In the genomic region with DNA sequence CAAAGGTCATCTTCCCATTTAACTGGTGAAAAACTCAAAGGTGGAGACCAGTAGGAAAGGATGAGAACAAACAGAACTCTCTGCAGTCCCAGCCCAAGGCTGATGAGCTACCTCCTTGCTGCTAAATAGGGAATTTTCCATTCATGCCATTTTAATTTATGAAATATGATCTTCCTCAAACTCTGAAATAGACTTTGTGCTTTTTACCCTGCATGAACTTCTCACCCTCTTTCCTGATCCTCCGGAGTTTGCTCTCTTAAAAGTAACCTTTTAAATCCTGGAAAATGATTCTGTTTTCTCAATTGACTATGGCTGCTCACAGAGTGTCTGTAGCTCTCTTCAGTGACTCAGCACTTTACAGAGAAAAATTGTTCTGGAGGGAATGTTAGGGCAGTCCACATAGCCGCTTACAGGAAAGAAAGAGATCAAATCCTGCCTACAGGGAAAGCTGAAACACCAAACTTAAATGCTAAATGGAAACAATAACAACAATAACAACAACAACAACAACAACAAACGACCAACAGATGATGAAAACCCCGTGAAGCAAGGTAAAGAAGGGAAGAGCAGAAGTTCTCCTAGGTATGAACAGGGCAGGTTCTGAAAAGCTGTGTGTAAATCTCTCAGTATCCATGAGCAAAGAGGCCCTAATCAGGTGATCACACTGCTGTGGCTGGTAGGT, we compare ENCODE assay signal across 1 cellular context.
A peak's percentile ranks its signal among the peaks of the same experiment; 100 is the strongest.
TF ChIP-seq lines count a peak whose summit lies in the region.

No MANE protein-coding gene starts in this region.

TF ChIP-seq in HepG2, 621 proteins besides CTCF, POLR2A, EP300 and RAD21 (continued from another document and continues in another):
- TF ChIP-seq, protein P1, sequence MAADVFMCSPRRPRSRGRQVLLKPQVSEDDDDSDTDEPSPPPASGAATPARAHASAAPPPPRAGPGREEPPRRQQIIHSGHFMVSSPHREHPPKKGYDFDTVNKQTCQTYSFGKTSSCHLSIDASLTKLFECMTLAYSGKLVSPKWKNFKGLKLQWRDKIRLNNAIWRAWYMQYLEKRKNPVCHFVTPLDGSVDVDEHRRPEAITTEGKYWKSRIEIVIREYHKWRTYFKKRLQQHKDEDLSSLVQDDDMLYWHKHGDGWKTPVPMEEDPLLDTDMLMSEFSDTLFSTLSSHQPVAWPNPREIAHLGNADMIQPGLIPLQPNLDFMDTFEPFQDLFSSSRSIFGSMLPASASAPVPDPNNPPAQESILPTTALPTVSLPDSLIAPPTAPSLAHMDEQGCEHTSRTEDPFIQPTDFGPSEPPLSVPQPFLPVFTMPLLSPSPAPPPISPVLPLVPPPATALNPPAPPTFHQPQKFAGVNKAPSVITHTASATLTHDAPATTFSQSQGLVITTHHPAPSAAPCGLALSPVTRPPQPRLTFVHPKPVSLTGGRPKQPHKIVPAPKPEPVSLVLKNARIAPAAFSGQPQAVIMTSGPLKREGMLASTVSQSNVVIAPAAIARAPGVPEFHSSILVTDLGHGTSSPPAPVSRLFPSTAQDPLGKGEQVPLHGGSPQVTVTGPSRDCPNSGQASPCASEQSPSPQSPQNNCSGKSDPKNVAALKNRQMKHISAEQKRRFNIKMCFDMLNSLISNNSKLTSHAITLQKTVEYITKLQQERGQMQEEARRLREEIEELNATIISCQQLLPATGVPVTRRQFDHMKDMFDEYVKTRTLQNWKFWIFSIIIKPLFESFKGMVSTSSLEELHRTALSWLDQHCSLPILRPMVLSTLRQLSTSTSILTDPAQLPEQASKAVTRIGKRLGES (CRISPR knock-in tag; IDR thresholded peaks at IDR 0.05; ENCODE audit: borderline replicate concordance), result no peak
- TF ChIP-seq SNAPC2 (CRISPR knock-in tag; IDR thresholded peaks at IDR 0.05) (peak; percentile 64; the same call in 1 of the 2 replicates), GATAD1 (CRISPR knock-in tag; IDR thresholded peaks at IDR 0.05) (0 out of 2 replicates have a peak, but pooled peaks have one; percentile 27), ZBTB7B (CRISPR knock-in tag; IDR thresholded peaks at IDR 0.05) (0 out of 2 replicates have a peak, but pooled peaks have one; percentile 4), HNF4A (CRISPR knock-in tag; IDR thresholded peaks at IDR 0.05) (peak; percentile 94), NR2F6 (IDR thresholded peaks at IDR 0.05) (peak; percentile 50; the same call in 1 of the 2 replicates), NR2F6 (CRISPR knock-in tag; IDR thresholded peaks at IDR 0.05) (peak; percentile 73), TBP (CRISPR knock-in tag; IDR thresholded peaks at IDR 0.05) (no peak), ZNF567 (CRISPR knock-in tag; IDR thresholded peaks at IDR 0.05; ENCODE audit: borderline replicate concordance) (0 out of 2 replicates have a peak, but pooled peaks have one; percentile 42), XRCC5 (optimal IDR thresholded peaks at IDR 0.05; ENCODE audit: low read length) (no peak), FIP1L1 (IDR thresholded peaks at IDR 0.05; ENCODE audit: borderline replicate concordance, insufficient read depth, low read depth, low read length) (no peak), POLR2G (IDR thresholded peaks at IDR 0.05; ENCODE audit: low read depth, low read length) (peak; percentile 57; the same call in 1 of the 2 replicates), ZNF605 (CRISPR knock-in tag; IDR thresholded peaks at IDR 0.05) (peak; percentile 84), CBX5 (CRISPR knock-in tag; IDR thresholded peaks at IDR 0.05; ENCODE audit: borderline replicate concordance) (no peak), SALL2 (CRISPR knock-in tag; IDR thresholded peaks at IDR 0.05) (peak; percentile 57; the same call in 1 of the 2 replicates), ARHGAP35 (CRISPR knock-in tag; IDR thresholded peaks at IDR 0.05; ENCODE audit: borderline replicate concordance) (no peak), AKAP8 (CRISPR knock-in tag; IDR thresholded peaks at IDR 0.05) (no peak), ZNF337 (CRISPR knock-in tag; IDR thresholded peaks at IDR 0.05; ENCODE audit: borderline replicate concordance, low read depth) (no peak), ZNF354B (CRISPR knock-in tag; IDR thresholded peaks at IDR 0.05) (no peak), WIZ (CRISPR knock-in tag; IDR thresholded peaks at IDR 0.05) (0 out of 2 replicates have a peak, but pooled peaks have one; percentile 30), KDM6A (CRISPR knock-in tag; IDR thresholded peaks at IDR 0.05; ENCODE audit: low read depth) (peak; percentile 64; the same call in 1 of the 2 replicates), PPARG (CRISPR knock-in tag; conservative IDR thresholded peaks at IDR 0.05) (peak; percentile 72), CBX1 (IDR thresholded peaks at IDR 0.05; ENCODE audit: low read depth) (peak; percentile 49), RARG (CRISPR knock-in tag; IDR thresholded peaks at IDR 0.05; ENCODE audit: low read depth) (no peak), MTA1 (CRISPR knock-in tag; IDR thresholded peaks at IDR 0.05; ENCODE audit: borderline replicate concordance) (no peak; the same call in 1 of the 2 replicates), ZNF652 (CRISPR knock-in tag; IDR thresholded peaks at IDR 0.05; ENCODE audit: borderline replicate concordance, low read depth) (peak; percentile 91), BRCA1 (CRISPR knock-in tag; IDR thresholded peaks at IDR 0.05) (no peak), JDP2 (CRISPR knock-in tag; IDR thresholded peaks at IDR 0.05; ENCODE audit: borderline replicate concordance) (no peak)
- TF ChIP-seq, protein P2, sequence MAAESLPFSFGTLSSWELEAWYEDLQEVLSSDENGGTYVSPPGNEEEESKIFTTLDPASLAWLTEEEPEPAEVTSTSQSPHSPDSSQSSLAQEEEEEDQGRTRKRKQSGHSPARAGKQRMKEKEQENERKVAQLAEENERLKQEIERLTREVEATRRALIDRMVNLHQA (CRISPR knock-in tag; IDR thresholded peaks at IDR 0.05), result 0 out of 2 replicates have a peak, but pooled peaks have one; percentile 9
- TF ChIP-seq, protein P3, sequence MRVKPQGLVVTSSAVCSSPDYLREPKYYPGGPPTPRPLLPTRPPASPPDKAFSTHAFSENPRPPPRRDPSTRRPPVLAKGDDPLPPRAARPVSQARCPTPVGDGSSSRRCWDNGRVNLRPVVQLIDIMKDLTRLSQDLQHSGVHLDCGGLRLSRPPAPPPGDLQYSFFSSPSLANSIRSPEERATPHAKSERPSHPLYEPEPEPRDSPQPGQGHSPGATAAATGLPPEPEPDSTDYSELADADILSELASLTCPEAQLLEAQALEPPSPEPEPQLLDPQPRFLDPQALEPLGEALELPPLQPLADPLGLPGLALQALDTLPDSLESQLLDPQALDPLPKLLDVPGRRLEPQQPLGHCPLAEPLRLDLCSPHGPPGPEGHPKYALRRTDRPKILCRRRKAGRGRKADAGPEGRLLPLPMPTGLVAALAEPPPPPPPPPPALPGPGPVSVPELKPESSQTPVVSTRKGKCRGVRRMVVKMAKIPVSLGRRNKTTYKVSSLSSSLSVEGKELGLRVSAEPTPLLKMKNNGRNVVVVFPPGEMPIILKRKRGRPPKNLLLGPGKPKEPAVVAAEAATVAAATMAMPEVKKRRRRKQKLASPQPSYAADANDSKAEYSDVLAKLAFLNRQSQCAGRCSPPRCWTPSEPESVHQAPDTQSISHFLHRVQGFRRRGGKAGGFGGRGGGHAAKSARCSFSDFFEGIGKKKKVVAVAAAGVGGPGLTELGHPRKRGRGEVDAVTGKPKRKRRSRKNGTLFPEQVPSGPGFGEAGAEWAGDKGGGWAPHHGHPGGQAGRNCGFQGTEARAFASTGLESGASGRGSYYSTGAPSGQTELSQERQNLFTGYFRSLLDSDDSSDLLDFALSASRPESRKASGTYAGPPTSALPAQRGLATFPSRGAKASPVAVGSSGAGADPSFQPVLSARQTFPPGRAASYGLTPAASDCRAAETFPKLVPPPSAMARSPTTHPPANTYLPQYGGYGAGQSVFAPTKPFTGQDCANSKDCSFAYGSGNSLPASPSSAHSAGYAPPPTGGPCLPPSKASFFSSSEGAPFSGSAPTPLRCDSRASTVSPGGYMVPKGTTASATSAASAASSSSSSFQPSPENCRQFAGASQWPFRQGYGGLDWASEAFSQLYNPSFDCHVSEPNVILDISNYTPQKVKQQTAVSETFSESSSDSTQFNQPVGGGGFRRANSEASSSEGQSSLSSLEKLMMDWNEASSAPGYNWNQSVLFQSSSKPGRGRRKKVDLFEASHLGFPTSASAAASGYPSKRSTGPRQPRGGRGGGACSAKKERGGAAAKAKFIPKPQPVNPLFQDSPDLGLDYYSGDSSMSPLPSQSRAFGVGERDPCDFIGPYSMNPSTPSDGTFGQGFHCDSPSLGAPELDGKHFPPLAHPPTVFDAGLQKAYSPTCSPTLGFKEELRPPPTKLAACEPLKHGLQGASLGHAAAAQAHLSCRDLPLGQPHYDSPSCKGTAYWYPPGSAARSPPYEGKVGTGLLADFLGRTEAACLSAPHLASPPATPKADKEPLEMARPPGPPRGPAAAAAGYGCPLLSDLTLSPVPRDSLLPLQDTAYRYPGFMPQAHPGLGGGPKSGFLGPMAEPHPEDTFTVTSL (CRISPR knock-in tag; IDR thresholded peaks at IDR 0.05; ENCODE audit: borderline replicate concordance), result no peak
- TF ChIP-seq, protein P4, sequence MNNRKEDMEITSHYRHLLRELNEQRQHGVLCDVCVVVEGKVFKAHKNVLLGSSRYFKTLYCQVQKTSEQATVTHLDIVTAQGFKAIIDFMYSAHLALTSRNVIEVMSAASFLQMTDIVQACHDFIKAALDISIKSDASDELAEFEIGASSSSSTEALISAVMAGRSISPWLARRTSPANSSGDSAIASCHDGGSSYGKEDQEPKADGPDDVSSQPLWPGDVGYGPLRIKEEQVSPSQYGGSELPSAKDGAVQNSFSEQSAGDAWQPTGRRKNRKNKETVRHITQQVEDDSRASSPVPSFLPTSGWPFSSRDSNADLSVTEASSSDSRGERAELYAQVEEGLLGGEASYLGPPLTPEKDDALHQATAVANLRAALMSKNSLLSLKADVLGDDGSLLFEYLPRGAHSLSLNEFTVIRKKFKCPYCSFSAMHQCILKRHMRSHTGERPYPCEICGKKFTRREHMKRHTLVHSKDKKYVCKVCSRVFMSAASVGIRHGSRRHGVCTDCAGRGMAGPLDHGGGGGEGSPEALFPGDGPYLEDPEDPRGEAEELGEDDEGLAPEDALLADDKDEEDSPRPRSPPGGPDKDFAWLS (CRISPR knock-in tag; IDR thresholded peaks at IDR 0.05; ENCODE audit: borderline replicate concordance), result no peak; the same call in 1 of the 2 replicates
- TF ChIP-seq, protein P5, sequence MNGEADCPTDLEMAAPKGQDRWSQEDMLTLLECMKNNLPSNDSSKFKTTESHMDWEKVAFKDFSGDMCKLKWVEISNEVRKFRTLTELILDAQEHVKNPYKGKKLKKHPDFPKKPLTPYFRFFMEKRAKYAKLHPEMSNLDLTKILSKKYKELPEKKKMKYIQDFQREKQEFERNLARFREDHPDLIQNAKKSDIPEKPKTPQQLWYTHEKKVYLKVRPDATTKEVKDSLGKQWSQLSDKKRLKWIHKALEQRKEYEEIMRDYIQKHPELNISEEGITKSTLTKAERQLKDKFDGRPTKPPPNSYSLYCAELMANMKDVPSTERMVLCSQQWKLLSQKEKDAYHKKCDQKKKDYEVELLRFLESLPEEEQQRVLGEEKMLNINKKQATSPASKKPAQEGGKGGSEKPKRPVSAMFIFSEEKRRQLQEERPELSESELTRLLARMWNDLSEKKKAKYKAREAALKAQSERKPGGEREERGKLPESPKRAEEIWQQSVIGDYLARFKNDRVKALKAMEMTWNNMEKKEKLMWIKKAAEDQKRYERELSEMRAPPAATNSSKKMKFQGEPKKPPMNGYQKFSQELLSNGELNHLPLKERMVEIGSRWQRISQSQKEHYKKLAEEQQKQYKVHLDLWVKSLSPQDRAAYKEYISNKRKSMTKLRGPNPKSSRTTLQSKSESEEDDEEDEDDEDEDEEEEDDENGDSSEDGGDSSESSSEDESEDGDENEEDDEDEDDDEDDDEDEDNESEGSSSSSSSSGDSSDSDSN (CRISPR knock-in tag; IDR thresholded peaks at IDR 0.05), result no peak
- TF ChIP-seq, protein P6, sequence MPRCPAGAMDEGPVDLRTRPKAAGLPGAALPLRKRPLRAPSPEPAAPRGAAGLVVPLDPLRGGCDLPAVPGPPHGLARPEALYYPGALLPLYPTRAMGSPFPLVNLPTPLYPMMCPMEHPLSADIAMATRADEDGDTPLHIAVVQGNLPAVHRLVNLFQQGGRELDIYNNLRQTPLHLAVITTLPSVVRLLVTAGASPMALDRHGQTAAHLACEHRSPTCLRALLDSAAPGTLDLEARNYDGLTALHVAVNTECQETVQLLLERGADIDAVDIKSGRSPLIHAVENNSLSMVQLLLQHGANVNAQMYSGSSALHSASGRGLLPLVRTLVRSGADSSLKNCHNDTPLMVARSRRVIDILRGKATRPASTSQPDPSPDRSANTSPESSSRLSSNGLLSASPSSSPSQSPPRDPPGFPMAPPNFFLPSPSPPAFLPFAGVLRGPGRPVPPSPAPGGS (CRISPR knock-in tag; IDR thresholded peaks at IDR 0.05), result no peak
- TF ChIP-seq, protein P7, sequence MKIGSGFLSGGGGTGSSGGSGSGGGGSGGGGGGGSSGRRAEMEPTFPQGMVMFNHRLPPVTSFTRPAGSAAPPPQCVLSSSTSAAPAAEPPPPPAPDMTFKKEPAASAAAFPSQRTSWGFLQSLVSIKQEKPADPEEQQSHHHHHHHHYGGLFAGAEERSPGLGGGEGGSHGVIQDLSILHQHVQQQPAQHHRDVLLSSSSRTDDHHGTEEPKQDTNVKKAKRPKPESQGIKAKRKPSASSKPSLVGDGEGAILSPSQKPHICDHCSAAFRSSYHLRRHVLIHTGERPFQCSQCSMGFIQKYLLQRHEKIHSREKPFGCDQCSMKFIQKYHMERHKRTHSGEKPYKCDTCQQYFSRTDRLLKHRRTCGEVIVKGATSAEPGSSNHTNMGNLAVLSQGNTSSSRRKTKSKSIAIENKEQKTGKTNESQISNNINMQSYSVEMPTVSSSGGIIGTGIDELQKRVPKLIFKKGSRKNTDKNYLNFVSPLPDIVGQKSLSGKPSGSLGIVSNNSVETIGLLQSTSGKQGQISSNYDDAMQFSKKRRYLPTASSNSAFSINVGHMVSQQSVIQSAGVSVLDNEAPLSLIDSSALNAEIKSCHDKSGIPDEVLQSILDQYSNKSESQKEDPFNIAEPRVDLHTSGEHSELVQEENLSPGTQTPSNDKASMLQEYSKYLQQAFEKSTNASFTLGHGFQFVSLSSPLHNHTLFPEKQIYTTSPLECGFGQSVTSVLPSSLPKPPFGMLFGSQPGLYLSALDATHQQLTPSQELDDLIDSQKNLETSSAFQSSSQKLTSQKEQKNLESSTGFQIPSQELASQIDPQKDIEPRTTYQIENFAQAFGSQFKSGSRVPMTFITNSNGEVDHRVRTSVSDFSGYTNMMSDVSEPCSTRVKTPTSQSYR (CRISPR knock-in tag; IDR thresholded peaks at IDR 0.05; ENCODE audit: borderline replicate concordance), result no peak
- TF ChIP-seq, protein P8, sequence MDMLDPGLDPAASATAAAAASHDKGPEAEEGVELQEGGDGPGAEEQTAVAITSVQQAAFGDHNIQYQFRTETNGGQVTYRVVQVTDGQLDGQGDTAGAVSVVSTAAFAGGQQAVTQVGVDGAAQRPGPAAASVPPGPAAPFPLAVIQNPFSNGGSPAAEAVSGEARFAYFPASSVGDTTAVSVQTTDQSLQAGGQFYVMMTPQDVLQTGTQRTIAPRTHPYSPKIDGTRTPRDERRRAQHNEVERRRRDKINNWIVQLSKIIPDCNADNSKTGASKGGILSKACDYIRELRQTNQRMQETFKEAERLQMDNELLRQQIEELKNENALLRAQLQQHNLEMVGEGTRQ (IDR thresholded peaks at IDR 0.05; ENCODE audit: low read depth, low read length), result no peak
- TF ChIP-seq, protein P8 (CRISPR knock-in tag; IDR thresholded peaks at IDR 0.05; ENCODE audit: borderline replicate concordance), result no peak
